Comparison of ENCODE assay signal across 8 cellular contexts in genomic region chr18:9707381-9708056, GRCh38. TPM values are rescaled to one million over a fixed set of nuclear protein-coding genes. Genes with fewer than 3 reads are reported as not detected.
DNase-seq lines count a peak whose midpoint lies in the region; ATAC-seq and TF ChIP-seq lines count a peak whose summit lies in the region.

No MANE protein-coding gene starts in this region.

- no peaks in the 10 kb centered on the region for H3K9me3 Mint-ChIP-seq in nephron progenitor cell

- H3K4me2 ChIP-seq in OCI-LY3 (ENCODE audit: low read length) (peak overlapping the region; percentile 68), Karpas-422 (ENCODE audit: low read depth, low read length, poor library complexity, severe bottlenecking) (no peak overlapping the region)

- no peak overlapping the region for H3K27ac Mint-ChIP-seq in nephron progenitor cell

- peak; percentile 37 for DNase-seq in GM03348 (ENCODE audit: low spot score)
- DNase-seq in epithelial cell of esophagus (ENCODE audit: low read depth) = no peak
- DNase-seq in nephron progenitor cell = no peak
- no peak for DNase-seq in Karpas-422
- no peak for DNase-seq in H4 (ENCODE audit: low spot score)
- DNase-seq in activated gamma-delta T cell (lab: John Stamatoyannopoulos, UW) = no peak

- TF ChIP-seq CTCF in OCI-LY3 (IDR thresholded peaks at IDR 0.05; ENCODE audit: low read depth, low read length) = no peak
- no peak for TF ChIP-seq CTCF in epithelial cell of esophagus (IDR thresholded peaks at IDR 0.05; ENCODE audit: insufficient read depth, low read depth, low read length, missing control alignments)
- TF ChIP-seq CTCF in nephron progenitor cell (IDR thresholded peaks at IDR 0.05) = no peak

- H3K9me3 ChIP-seq in OCI-LY3 (ENCODE audit: insufficient read depth, low read length) = peaks cover 4% of the 10 kb centered on the region; the same call in 1 of the 2 replicates
- H3K9me3 ChIP-seq in Karpas-422 (ENCODE audit: low read length) = no peaks in the 10 kb centered on the region

- peak overlapping the region; percentile 79 for H3K4me3 ChIP-seq in OCI-LY3 (ENCODE audit: low read length)
- H3K4me3 ChIP-seq in epithelial cell of esophagus (ENCODE audit: low read length) = peak overlapping the region; percentile 35
- no peak overlapping the region for H3K4me3 ChIP-seq in Karpas-422 (ENCODE audit: low read length)

- H2AFZ ChIP-seq in OCI-LY3 (ENCODE audit: low read depth, low read length) (peak overlapping the region; percentile 48; the same call in 1 of the 2 replicates), Karpas-422 (ENCODE audit: low read length) (no peak overlapping the region)

- H3K4me1 Mint-ChIP-seq in nephron progenitor cell = peaks cover 57% of the 10 kb centered on the region

- H3K4me1 ChIP-seq in OCI-LY3 (ENCODE audit: low read length) (peaks cover 40% of the 10 kb centered on the region), Karpas-422 (ENCODE audit: low read length) (no peaks in the 10 kb centered on the region)

- H3K9ac ChIP-seq in OCI-LY3 (ENCODE audit: low read length) = peak overlapping the region; percentile 32
- no peak overlapping the region for H3K9ac ChIP-seq in Karpas-422 (ENCODE audit: low read length)

- H3K27me3 Mint-ChIP-seq in nephron progenitor cell (ENCODE audit: low read depth, poor library complexity) = peaks cover 50% of the 10 kb centered on the region

- H4K20me1 ChIP-seq in OCI-LY3 (ENCODE audit: insufficient read depth, low read length) = no peaks in the 10 kb centered on the region
- H4K20me1 ChIP-seq in Karpas-422 (ENCODE audit: insufficient read depth, low read depth, low read length) = no peaks in the 10 kb centered on the region

- no peaks in the 10 kb centered on the region for H3K9me2 ChIP-seq in Karpas-422 (replicated peaks; ENCODE audit: insufficient read depth, low read length)

- no peak for ATAC-seq in HG03095 (IDR thresholded peaks at IDR 0.05; ENCODE audit: unreplicated experiment)

- H3K79me2 ChIP-seq in OCI-LY3 (ENCODE audit: low read length) = no peaks in the 10 kb centered on the region
- no peaks in the 10 kb centered on the region for H3K79me2 ChIP-seq in Karpas-422 (ENCODE audit: low read length)

- H3K36me3 ChIP-seq in OCI-LY3 (replicated peaks; ENCODE audit: low read depth, low read length) (peaks cover 6% of the 10 kb centered on the region), Karpas-422 (ENCODE audit: insufficient read depth, low read length) (no peaks in the 10 kb centered on the region)

- no peaks in the 10 kb centered on the region for H3K36me3 Mint-ChIP-seq in nephron progenitor cell (ENCODE audit: low read depth)

- H3K27ac ChIP-seq in OCI-LY3 (ENCODE audit: low read length) (no peak overlapping the region), Karpas-422 (ENCODE audit: low read length) (no peak overlapping the region)

- H3K4me3 Mint-ChIP-seq in nephron progenitor cell = peak overlapping the region; percentile 73

- H3K27me3 ChIP-seq in OCI-LY3 (ENCODE audit: low read depth, low read length) (peaks cover 12% of the 10 kb centered on the region), Karpas-422 (ENCODE audit: low read length) (no peaks in the 10 kb centered on the region)

RNA-seq across cellular contexts. Expression of gene RAB31, which starts 0.6 kb away (rescaled TPM):
- total RNA-seq in Karpas-422 (2014; rRNA removed; shearing (Covaris generic); ENCODE audit: low replicate concordance) = not detected in 2 replicates
- total RNA-seq in H4 (2014; rRNA removed; shearing (Covaris generic)) = 38.5 and 48.0 TPM in 2 replicates

Comparison
In these comparisons a context has a peak if more than half of its experiments do, and no peak if none do; other contexts are left out.
1. RNA of gene RAB31, which starts 0.6 kb away (total RNA-seq): 38.5 to 48.0 TPM in H4; not detected in Karpas-422; every median in the first group is over 10 times any median in the second.